Comparison of ENCODE assay signal across 17 cellular contexts in the genomic region with DNA sequence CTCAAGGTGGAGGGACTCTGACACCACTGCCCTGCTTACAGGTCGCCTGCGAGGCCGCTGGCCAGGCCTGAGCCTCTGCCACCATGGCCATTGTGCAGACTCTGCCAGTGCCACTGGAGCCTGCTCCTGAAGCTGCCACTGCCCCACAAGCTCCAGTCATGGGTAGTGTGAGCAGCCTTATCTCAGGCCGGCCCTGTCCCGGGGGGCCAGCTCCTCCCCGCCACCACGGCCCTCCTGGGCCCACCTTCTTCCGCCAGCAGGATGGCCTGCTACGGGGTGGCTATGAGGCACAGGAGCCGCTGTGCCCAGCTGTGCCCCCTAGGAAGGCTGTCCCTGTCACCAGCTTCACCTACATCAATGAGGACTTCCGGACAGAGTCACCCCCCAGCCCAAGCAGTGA. TPM values are rescaled to one million over a fixed set of nuclear protein-coding genes. Genes with fewer than 3 reads are reported as not detected.
DNase-seq lines count a peak whose midpoint lies in the region; ATAC-seq and TF ChIP-seq lines count a peak whose summit lies in the region.
"Had no signal": no experiment of that assay in that cellular context is flagged by ENCODE, and none has a peak within 500 bp of the region (broad histone marks: within the 10 kb centered on the region; RNA-seq: fewer than 3 reads in every experiment).

No MANE protein-coding gene starts in this region.

- peak overlapping the region; percentile 97 to 100 for H3K27ac ChIP-seq in breast epithelium
- no peak overlapping the region for H3K27ac ChIP-seq in mammary epithelial cell (ENCODE audit: insufficient read depth, low read depth, low read length)
- H3K27ac ChIP-seq in esophagus squamous epithelium: peak overlapping the region; percentile 25 to 100 (median 99)
- H3K27ac ChIP-seq in osteoblast (ENCODE audit: low read depth, low read length): peak overlapping the region; percentile 93
- peak overlapping the region; percentile 94 to 98 (median 97) for H3K27ac ChIP-seq in transverse colon
- no peak overlapping the region for H3K27ac ChIP-seq in mesendoderm (ENCODE audit: low read depth, low read length)

- H2BK120ac ChIP-seq in mesendoderm (ENCODE audit: low read depth, low read length): no peak overlapping the region

- TF ChIP-seq POLR2A in breast epithelium (IDR thresholded peaks at IDR 0.05) (no peak), esophagus squamous epithelium (IDR thresholded peaks at IDR 0.05) (no peak), transverse colon (IDR thresholded peaks at IDR 0.05) (no peak)

- CTCF ChIA-PET in mammary epithelial cell (lab: Charles Lee; ENCODE audit: low non-redundant PET): no interaction called here

- DNase-seq in breast epithelium (ENCODE audit: low spot score in 2 of 2): no peak
- no peak for DNase-seq in mammary epithelial cell
- no peak for DNase-seq in esophagus squamous epithelium (lab: John Stamatoyannopoulos, UW)
- peak; percentile 83 for DNase-seq in osteoblast (ENCODE audit: insufficient read length, low spot score, missing footprints)
- DNase-seq in transverse colon: no peak
- DNase-seq in NCI-H187 treated with DMSO at 0.1 percent for 48 hours (lab: John Stamatoyannopoulos, UW): no peak
- DNase-seq in mesendoderm: no peak
- DNase-seq: 8988T; activated CD4-positive, alpha-beta T cell treated with anti-CD3 and anti-CD28 coated beads for 1 hour; activated CD8-positive, alpha-beta memory T cell treated with anti-CD3 and anti-CD28 coated beads, Interleukin-2, amount 50 U/mL, for 4 hours; CD4-positive, alpha-beta T cell; central memory CD4-positive, alpha-beta T cell; islet precursor cell; naive thymus-derived CD8-positive, alpha-beta T cell; NCI-H748 treated with DMSO at 0.1 percent for 48 hours; T-helper 2 cell had no signal

- dilution Hi-C loops in mammary epithelial cell (cut with HindIII; ENCODE audit: low sequenced_read_pairs): no loop called here

- H2BK15ac ChIP-seq in mesendoderm (replicated peaks; ENCODE audit: low read depth): no peak overlapping the region

- peaks cover 54% of the 10 kb centered on the region for H3K79me2 ChIP-seq in mammary epithelial cell (ENCODE audit: insufficient read depth, low read length)
- H3K79me2 ChIP-seq in osteoblast (ENCODE audit: insufficient read depth, low read length): peaks cover 62% of the 10 kb centered on the region
- H3K79me2 ChIP-seq in mesendoderm (ENCODE audit: control insufficient read depth, insufficient read depth, low read length): peaks cover 12% of the 10 kb centered on the region

- no peak overlapping the region for H3K4ac ChIP-seq in mesendoderm (ENCODE audit: low read depth, low read length)

- TF ChIP-seq CTCF in breast epithelium (IDR thresholded peaks at IDR 0.05) (no peak), mammary epithelial cell (conservative IDR thresholded peaks at IDR 0.05 in 1 of 2, IDR thresholded peaks at IDR 0.05 in 1 of 2; ENCODE audit: extremely low read depth in 1 of 2, insufficient read depth in 1 of 2, low read depth in 1 of 2, low read length in 2 of 2) (no peak), esophagus squamous epithelium (IDR thresholded peaks at IDR 0.05) (no peak), osteoblast (IDR thresholded peaks at IDR 0.05; ENCODE audit: extremely low read depth, low read depth, low read length) (no peak), transverse colon (IDR thresholded peaks at IDR 0.05) (no peak)

- ATAC-seq in HG03280 (IDR thresholded peaks at IDR 0.05; ENCODE audit: unreplicated experiment): no peak
- ATAC-seq: naive thymus-derived CD8-positive, alpha-beta T cell had no signal

- 96% methylated on average over 11 of the region's 11 CpGs for WGBS in mammary epithelial cell (ENCODE audit: low coverage, missing lambda C conversion rate)
- 91% methylated on average over 7 of the region's 11 CpGs; no CpG with 5 or more reads in 1 of the 2 donors for WGBS in esophagus squamous epithelium, 2 donors
- 80% methylated on average over 4 of the region's 11 CpGs; no CpG with 5 or more reads in 1 of the 2 donors for WGBS in transverse colon (ENCODE audit: low coverage in 1 of 2), 2 donors
- WGBS in mesendoderm (ENCODE audit: extremely low coverage, insufficient coverage, low lambda C conversion rate): no CpG with 5 or more reads among the region's 11 CpGs

- H3K4me1 ChIP-seq in breast epithelium (peaks cover 12 to 13% of the 10 kb centered on the region in 2 donors), mammary epithelial cell (ENCODE audit: insufficient read depth, low read length) (peaks cover 34% of the 10 kb centered on the region), esophagus squamous epithelium (peaks cover 27 to 72% (median 29%) of the 10 kb centered on the region in 3 donors), osteoblast (ENCODE audit: insufficient read depth, low read length) (peaks cover 36% of the 10 kb centered on the region), transverse colon (peaks cover 11 to 49% (median 34%) of the 10 kb centered on the region in 4 donors), mesendoderm (ENCODE audit: control insufficient read depth, low read depth, low read length) (peaks cover 9% of the 10 kb centered on the region)

- intact Hi-C loops in breast epithelium (cut with DNase I; ENCODE audit: low total_unique reads) (no loop called here), mammary epithelial cell (cut with micrococcal nuclease) (no loop called here), esophagus squamous epithelium (cut with DNase I) (no loop called here), transverse colon (cut with DNase I; ENCODE audit: low total_unique reads) (no loop called here)

- H3K4me2 ChIP-seq in mammary epithelial cell (ENCODE audit: insufficient read depth, low read depth, low read length) (no peak overlapping the region), osteoblast (ENCODE audit: insufficient read depth, low read length) (peak overlapping the region; percentile 80), mesendoderm (ENCODE audit: low read length) (no peak overlapping the region)

- in situ Hi-C loops in mammary epithelial cell (cut with MboI; ENCODE audit: low sequenced_read_pairs in 2 of 2): no loop called here
- in situ Hi-C loops in transverse colon (cut with MboI; ENCODE audit: low pct_ligation_motif_present in 1 of 4, low pct_unique_long_range_greater_than_20kb in 1 of 4, low sequenced_read_pairs in 3 of 4): no loop called here

- H3K36me3 ChIP-seq in breast epithelium (peaks cover 4% of the 10 kb centered on the region), mammary epithelial cell (ENCODE audit: insufficient read depth, low read length) (no peaks in the 10 kb centered on the region), esophagus squamous epithelium (peaks cover 10 to 52% (median 34%) of the 10 kb centered on the region in 3 donors), osteoblast (ENCODE audit: insufficient read depth, low read length) (peaks cover 43% of the 10 kb centered on the region), transverse colon (peaks cover 0 to 15% (median 5%) of the 10 kb centered on the region in 4 donors), mesendoderm (ENCODE audit: control insufficient read depth, insufficient read depth, low read length) (peaks cover 8% of the 10 kb centered on the region)

- H3K18ac ChIP-seq in mesendoderm (ENCODE audit: low read length): no peak overlapping the region

- H3K9me3 ChIP-seq in breast epithelium (no peaks in the 10 kb centered on the region), mammary epithelial cell (replicated peaks; ENCODE audit: insufficient read depth, low read length) (no peaks in the 10 kb centered on the region), esophagus squamous epithelium (no peaks in the 10 kb centered on the region), osteoblast (ENCODE audit: low read depth, low read length) (no peaks in the 10 kb centered on the region), transverse colon (no peaks in the 10 kb centered on the region)

- H4K5ac ChIP-seq in mesendoderm (ENCODE audit: low read length): no peak overlapping the region

- H2AFZ ChIP-seq in mammary epithelial cell (ENCODE audit: low read depth, low read length): no peak overlapping the region
- H2AFZ ChIP-seq in osteoblast (ENCODE audit: low read length): no peak overlapping the region

- H2BK5ac ChIP-seq in mesendoderm (ENCODE audit: low read length): no peak overlapping the region

- no peak overlapping the region for H2AK5ac ChIP-seq in mesendoderm (ENCODE audit: low read length)

- peaks cover 16% of the 10 kb centered on the region for H3K79me1 ChIP-seq in mesendoderm (ENCODE audit: low read length)

- no peak overlapping the region for H3K23ac ChIP-seq in mesendoderm (ENCODE audit: low read length)

- no peak overlapping the region for H4K8ac ChIP-seq in mesendoderm (ENCODE audit: low read depth, low read length)

- H3K56ac ChIP-seq in mesendoderm (ENCODE audit: low read length): no peak overlapping the region

- no TSS peak for BruUV-seq in mammary epithelial cell (replicated peaks; lab: Mats Ljungman, UMichigan)

- no peak overlapping the region for H3K9ac ChIP-seq in mammary epithelial cell (ENCODE audit: insufficient read depth, low read length)
- H3K9ac ChIP-seq in mesendoderm (ENCODE audit: low read length): no peak overlapping the region

- H4K20me1 ChIP-seq in mammary epithelial cell (ENCODE audit: insufficient read depth, low read length) (no peaks in the 10 kb centered on the region), osteoblast (ENCODE audit: insufficient read depth, low read length) (peaks cover 45% of the 10 kb centered on the region)

- no peak for TF ChIP-seq EP300 in transverse colon (IDR thresholded peaks at IDR 0.05; ENCODE audit: low read depth)

- peak overlapping the region in 1 of 3 donors; percentile 92 for H3K4me3 ChIP-seq in breast epithelium
- no peak overlapping the region for H3K4me3 ChIP-seq in mammary epithelial cell (replicated peaks in 1 of 3; ENCODE audit: insufficient read depth in 1 of 3, low read depth in 2 of 3, low read length in 3 of 3)
- H3K4me3 ChIP-seq in esophagus squamous epithelium: no peak overlapping the region
- no peak overlapping the region for H3K4me3 ChIP-seq in osteoblast (ENCODE audit: insufficient read depth, low read length)
- no peak overlapping the region for H3K4me3 ChIP-seq in transverse colon
- no peak overlapping the region for H3K4me3 ChIP-seq in mesendoderm (ENCODE audit: low read length)

- H3K27me3 ChIP-seq in breast epithelium: no peaks in the 10 kb centered on the region
- no peaks in the 10 kb centered on the region for H3K27me3 ChIP-seq in mammary epithelial cell (ENCODE audit: insufficient read depth, low read length)
- H3K27me3 ChIP-seq in esophagus squamous epithelium: no peaks in the 10 kb centered on the region
- H3K27me3 ChIP-seq in osteoblast (ENCODE audit: insufficient read depth, low read length): no peaks in the 10 kb centered on the region
- no peaks in the 10 kb centered on the region for H3K27me3 ChIP-seq in transverse colon
- H3K27me3 ChIP-seq in mesendoderm (ENCODE audit: insufficient read depth, low read length, poor library complexity): no peaks in the 10 kb centered on the region

RNA-seq across cellular contexts. Expression of a gene that starts 2.8 kb away (rescaled TPM):
- total RNA-seq in breast epithelium (10 to 100 TPM; 44.0 to 67.5 (median 61.3) TPM), mammary epithelial cell (100 to 1,000 TPM in 1 of 2 donors, 10 to 100 TPM in 1; 44.3 to 159 TPM), esophagus squamous epithelium (10 to 100 TPM; 26.7 to 55.2 (median 41.4) TPM), osteoblast (117 and 127 TPM in 2 replicates), transverse colon (10 to 100 TPM; 41.8 to 86.8 (median 56.6) TPM)
- 30.4 TPM for polyA plus RNA-seq in mammary epithelial cell
- polyA minus RNA-seq in mammary epithelial cell: 18.3 TPM
- polyA plus RNA-seq in mesendoderm (2013, experiment 1 of 2): 41.5 TPM
- 42.1 TPM for polyA plus RNA-seq in mesendoderm (2013, experiment 2 of 2)

RNA-seq across cellular contexts. Expression of a gene that starts 15.1 kb away (rescaled TPM):
- total RNA-seq in breast epithelium: 1 to 10 TPM; 3.4 to 7.5 (median 5.3) TPM
- total RNA-seq in mammary epithelial cell: 10 to 100 TPM in 1 of 2 donors, 1 to 10 TPM in 1; 6.8 to 18.7 TPM
- polyA plus RNA-seq in mammary epithelial cell: 14.4 TPM
- polyA minus RNA-seq in mammary epithelial cell: 13.5 TPM
- 10 to 100 TPM in 1 of 4 donors, 1 to 10 TPM in 3; 5.0 to 13.9 (median 6.5) TPM for total RNA-seq in esophagus squamous epithelium
- 3.2 and 3.3 TPM in 2 replicates for total RNA-seq in osteoblast
- 10 to 100 TPM in 1 of 4 donors, 1 to 10 TPM in 3; 1.1 to 12.7 (median 3.3) TPM for total RNA-seq in transverse colon
- 20.1 TPM for polyA plus RNA-seq in mesendoderm (2013, experiment 1 of 2)
- 19.7 TPM for polyA plus RNA-seq in mesendoderm (2013, experiment 2 of 2)

RNA-seq across cellular contexts. Expression of a gene that starts 15.2 kb away (rescaled TPM):
- 100 to 1,000 TPM in 1 of 3 donors, 10 to 100 TPM in 2; 75.4 to 104 (median 84.6) TPM for total RNA-seq in breast epithelium
- total RNA-seq in mammary epithelial cell: 10 to 100 TPM; 48.0 to 65.4 TPM
- polyA plus RNA-seq in mammary epithelial cell: 104 TPM
- 16.2 TPM for polyA minus RNA-seq in mammary epithelial cell
- total RNA-seq in esophagus squamous epithelium: 10 to 100 TPM; 52.7 to 71.9 (median 60.7) TPM
- total RNA-seq in osteoblast: 48.5 and 55.7 TPM in 2 replicates
- total RNA-seq in transverse colon: 100 to 1,000 TPM in 1 of 4 donors, 10 to 100 TPM in 3; 32.5 to 104 (median 77.1) TPM
- 78.0 TPM for polyA plus RNA-seq in mesendoderm (2013, experiment 1 of 2)
- 74.1 TPM for polyA plus RNA-seq in mesendoderm (2013, experiment 2 of 2)

RNA-seq across cellular contexts. Expression of a gene that starts 28.5 kb away (rescaled TPM):
- total RNA-seq in breast epithelium (1 to 10 TPM in 1 of 3 donors, under 1 TPM in 2; 0.48 to 2.3 (median 0.66) TPM), mammary epithelial cell (1 to 10 TPM in 1 of 2 donors, under 1 TPM in 1; 0.59 to 2.7 TPM), esophagus squamous epithelium (under 1 TPM in 3 of 4 donors, not detected in 1; 0.19 to 0.29 (median 0.26) TPM), osteoblast (0.72 and 1.2 TPM in 2 replicates), transverse colon (1 to 10 TPM in 1 of 4 donors, under 1 TPM in 2, not detected in 1; 0.27 to 2.0 (median 0.64) TPM)
- 0.95 TPM for polyA plus RNA-seq in mammary epithelial cell
- 0.47 TPM for polyA minus RNA-seq in mammary epithelial cell
- 0.39 TPM for polyA plus RNA-seq in mesendoderm (2013, experiment 1 of 2)
- 0.39 TPM for polyA plus RNA-seq in mesendoderm (2013, experiment 2 of 2)

RNA-seq across cellular contexts. Expression of a gene that starts 28.6 kb away (rescaled TPM):
- total RNA-seq in breast epithelium: 10 to 100 TPM; 63.7 to 90.4 (median 75.7) TPM
- total RNA-seq in mammary epithelial cell: 100 to 1,000 TPM in 1 of 2 donors, 10 to 100 TPM in 1; 79.4 to 102 TPM
- polyA plus RNA-seq in mammary epithelial cell: 104 TPM
- polyA minus RNA-seq in mammary epithelial cell: 101 TPM
- total RNA-seq in esophagus squamous epithelium: 10 to 100 TPM in 2 of 4 donors, 1 to 10 TPM in 2; 3.9 to 30.7 (median 9.4) TPM
- 103 and 106 TPM in 2 replicates for total RNA-seq in osteoblast
- total RNA-seq in transverse colon: 100 to 1,000 TPM in 1 of 4 donors, 10 to 100 TPM in 3; 47.8 to 442 (median 53.1) TPM
- 1.3 TPM for polyA plus RNA-seq in mesendoderm (2013, experiment 1 of 2)
- 1.3 TPM for polyA plus RNA-seq in mesendoderm (2013, experiment 2 of 2)

Comparison
In these comparisons a context has a peak if more than half of its experiments do, and no peak if none do; other contexts are left out.
1. H3K27ac ChIP-seq: peak in breast epithelium (2 of 2), esophagus squamous epithelium (4 of 4), osteoblast (single experiment) and transverse colon (4 of 4); none in mammary epithelial cell (single experiment) and mesendoderm (single experiment).